15 cellular contexts compared by ENCODE assay signal in genomic region chr9:18710089-18710488, GRCh38.
"Had no signal": no experiment of that assay in that cellular context is flagged by ENCODE, and none has a peak within 500 bp of the region (broad histone marks: within the 10 kb centered on the region; RNA-seq: fewer than 3 reads in every experiment).

No MANE protein-coding gene starts in this region.

- H3K27me3 Mint-ChIP-seq: activated CD8-positive, alpha-beta T cell treated with anti-CD3 and anti-CD28 coated beads for 36 hours; activated naive CD8-positive, alpha-beta T cell treated with anti-CD3 and anti-CD28 coated beads, Interleukin-2, amount 50 U/mL, for 24 hours; stimulated activated naive CD8-positive, alpha-beta T cell treated with anti-CD3 and anti-CD28 coated beads, Interleukin-15, Interleukin-2, amounts not matched to agents 100 ng/mL and 50 ng/mL, for 24 hours had no signal

- H3K4me3 Mint-ChIP-seq: activated CD8-positive, alpha-beta T cell treated with anti-CD3 and anti-CD28 coated beads for 36 hours; activated naive CD8-positive, alpha-beta T cell treated with anti-CD3 and anti-CD28 coated beads, Interleukin-2, amount 50 U/mL, for 24 hours; stimulated activated naive CD8-positive, alpha-beta T cell treated with anti-CD3 and anti-CD28 coated beads, Interleukin-15, Interleukin-2, amounts not matched to agents 100 ng/mL and 50 ng/mL, for 24 hours had no signal

- H3K27ac Mint-ChIP-seq: activated CD8-positive, alpha-beta T cell treated with anti-CD3 and anti-CD28 coated beads for 36 hours; activated naive CD8-positive, alpha-beta T cell treated with anti-CD3 and anti-CD28 coated beads, Interleukin-2, amount 50 U/mL, for 24 hours; stimulated activated naive CD8-positive, alpha-beta T cell treated with anti-CD3 and anti-CD28 coated beads, Interleukin-15, Interleukin-2, amounts not matched to agents 100 ng/mL and 50 ng/mL, for 24 hours had no signal

- H3K36me3 ChIP-seq: gastrocnemius medialis, ovary, thoracic aorta had no signal

- H3K9me3 Mint-ChIP-seq: activated CD8-positive, alpha-beta T cell treated with anti-CD3 and anti-CD28 coated beads for 36 hours; activated naive CD8-positive, alpha-beta T cell treated with anti-CD3 and anti-CD28 coated beads, Interleukin-2, amount 50 U/mL, for 24 hours; stimulated activated naive CD8-positive, alpha-beta T cell treated with anti-CD3 and anti-CD28 coated beads, Interleukin-15, Interleukin-2, amounts not matched to agents 100 ng/mL and 50 ng/mL, for 24 hours had no signal

- ATAC-seq: activated CD8-positive, alpha-beta T cell treated with anti-CD3 and anti-CD28 coated beads for 36 hours; activated naive CD8-positive, alpha-beta T cell treated with anti-CD3 and anti-CD28 coated beads, Interleukin-2, amount 50 U/mL, for 24 hours; gastrocnemius medialis had no signal

- H3K4me1 Mint-ChIP-seq: activated naive CD8-positive, alpha-beta T cell treated with anti-CD3 and anti-CD28 coated beads, Interleukin-2, amount 50 U/mL, for 24 hours had no signal

- H3K9me3 ChIP-seq: esophagus muscularis mucosa, gastrocnemius medialis, ovary, thoracic aorta had no signal

- H3K27me3 ChIP-seq: esophagus muscularis mucosa, gastrocnemius medialis, ovary had no signal

- DNase-seq: activated CD4-positive, alpha-beta T cell treated with anti-CD3 and anti-CD28 coated beads for 4 hours; activated CD8-positive, alpha-beta memory T cell treated with anti-CD3 and anti-CD28 coated beads, Interleukin-2, amount 50 U/mL, for 48 hours; activated CD8-positive, alpha-beta T cell treated with anti-CD3 and anti-CD28 coated beads for 36 hours; activated naive CD4-positive, alpha-beta T cell treated with Interleukin-2 at 50 U/mL for 16 hours; activated naive CD8-positive, alpha-beta T cell treated with anti-CD3 and anti-CD28 coated beads, Interleukin-2, amount 50 U/mL, for 24 hours; cerebellar nuclear complex; gastrocnemius medialis; hippocampal formation; ovary; stimulated activated CD4-positive, alpha-beta T cell treated with anti-CD3 and anti-CD28 coated beads, Interleukin-4, amount 100 ng/mL, for 1 hour; T-helper 9 cell had no signal

- H3K4me3 ChIP-seq: esophagus muscularis mucosa, gastrocnemius medialis, ovary, thoracic aorta had no signal

- H3K27ac ChIP-seq: esophagus muscularis mucosa, gastrocnemius medialis, ovary, thoracic aorta, VCaP had no signal
